21 cellular contexts compared by ENCODE assay signal in the genomic region with DNA sequence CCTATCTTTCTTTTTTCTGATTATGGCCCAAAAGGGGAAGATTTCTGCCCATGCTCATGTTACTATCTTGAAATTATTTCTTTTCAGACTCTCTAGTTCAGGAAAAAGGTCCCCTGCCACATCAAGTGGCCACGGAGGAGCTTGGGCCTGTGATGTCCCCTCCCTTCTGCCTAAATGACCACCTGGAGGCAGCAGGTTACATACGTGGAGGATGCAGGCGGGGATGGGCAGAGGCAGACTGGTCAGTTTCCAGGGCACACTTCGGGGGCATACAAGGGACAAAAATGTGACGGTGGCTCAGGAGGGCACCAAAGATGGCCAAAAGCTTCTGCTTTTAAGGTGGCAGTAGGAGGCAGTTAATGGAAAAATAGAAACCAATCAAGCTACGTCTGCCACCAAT. TPM values are rescaled to one million over a fixed set of nuclear protein-coding genes. Genes with fewer than 3 reads are reported as not detected.
DNase-seq lines count a peak whose midpoint lies in the region; ATAC-seq and TF ChIP-seq lines count a peak whose summit lies in the region.
"Had no signal": no experiment of that assay in that cellular context is flagged by ENCODE, and none has a peak within 500 bp of the region (broad histone marks: within the 10 kb centered on the region; RNA-seq: fewer than 3 reads in every experiment).

No MANE protein-coding gene starts in this region.

- H3K27me3 ChIP-seq in A673 (replicated peaks; ENCODE audit: insufficient read depth, low read depth, low read length, poor library complexity): no peaks in the 10 kb centered on the region
- H3K27me3 ChIP-seq: BE2C; BLaER1 treated with 17β-estradiol and CSF1 and Interleukin-3, amounts not matched to agents 10 nM and 100 nM had no signal

- TF ChIP-seq CTCF in A673 (conservative IDR thresholded peaks at IDR 0.05; ENCODE audit: low read depth, low read length): no peak

- no peak overlapping the region for H3K9ac ChIP-seq in SK-N-MC (ENCODE audit: insufficient read length)
- H3K9ac ChIP-seq: BLaER1 treated with 17β-estradiol and CSF1 and Interleukin-3, amounts not matched to agents 10 nM and 100 nM had no signal

- peak overlapping the region; percentile 89 for H3K27ac ChIP-seq in A673 (ENCODE audit: low read depth, low read length, poor library complexity, severe bottlenecking)
- H3K27ac ChIP-seq in SK-N-MC: peak overlapping the region; percentile 95
- H3K27ac ChIP-seq: 22Rv1; BLaER1 treated with 17β-estradiol and CSF1 and Interleukin-3, amounts not matched to agents 10 nM and 100 nM had no signal

- BruUV-seq in A673 (replicated peaks; lab: Mats Ljungman, UMichigan): no TSS peak

- ATAC-seq in GM21717 (IDR thresholded peaks at IDR 0.05; ENCODE audit: unreplicated experiment): no peak
- ATAC-seq in activated CD4-positive, CD25-positive, alpha-beta regulatory T cell treated with anti-CD3 and anti-CD28 coated beads, Interleukin-2, amount 50 U/mL, for 24 hours: no peak

- peaks cover 3% of the 10 kb centered on the region for H3K9me3 ChIP-seq in A673 (ENCODE audit: low read depth, low read length, poor library complexity, severe bottlenecking)
- 0 out of 2 replicates have a peak, but pooled peaks cover 4% of the 10 kb centered on the region for H3K9me3 ChIP-seq in SK-N-MC (ENCODE audit: low read depth, low read length)
- H3K9me3 ChIP-seq: BE2C; BLaER1 treated with 17β-estradiol and CSF1 and Interleukin-3, amounts not matched to agents 10 nM and 100 nM; HAP-1 had no signal

- POLR2A ChIA-PET in A673 (lab: Charles Lee; ENCODE audit: low non-redundant PET): no interaction called here

- intact Hi-C loops in A673 (cut with micrococcal nuclease; ENCODE audit: unreplicated experiment): no loop called here

- DNase-seq in NCI-H146 (lab: John Stamatoyannopoulos, UW) (peak; percentile 33), NCI-H146 treated with DMSO at 0.1 percent for 48 hours (lab: John Stamatoyannopoulos, UW; ENCODE audit: unreplicated experiment) (no peak), A673 (ENCODE audit: low spot score) (no peak), SK-N-MC (ENCODE audit: low read depth, low spot score) (no peak)
- DNase-seq: ACHN; AML-193; BE2C; Calu3; CD4-positive, alpha-beta T cell; CD8-positive, alpha-beta memory T cell; DMS53; DMS79 treated with DMSO at 0.1 percent for 48 hours; GF-D8; GOT3 had no signal

- H3K36me3 ChIP-seq in A673 (ENCODE audit: insufficient read depth, low read length, poor library complexity, severe bottlenecking): no peaks in the 10 kb centered on the region
- no peaks in the 10 kb centered on the region for H3K36me3 ChIP-seq in SK-N-MC (ENCODE audit: insufficient read depth, low read length)
- H3K36me3 ChIP-seq: BE2C; BLaER1 treated with 17β-estradiol and CSF1 and Interleukin-3, amounts not matched to agents 10 nM and 100 nM; HAP-1 had no signal

- H3K4me3 ChIP-seq in A673 (ENCODE audit: low read depth, low read length, poor library complexity, severe bottlenecking) (no peak overlapping the region), SK-N-MC (no peak overlapping the region)
- H3K4me3 ChIP-seq: BLaER1 treated with 17β-estradiol and CSF1 and Interleukin-3, amounts not matched to agents 10 nM and 100 nM; HAP-1 had no signal

- CTCF ChIA-PET in A673 (lab: Charles Lee): no interaction called here

- H3K4me1 ChIP-seq in A673 (ENCODE audit: insufficient read depth, low read length, poor library complexity, severe bottlenecking): peaks cover 12% of the 10 kb centered on the region
- H3K4me1 ChIP-seq: BE2C, HAP-1 had no signal

RNA-seq across cellular contexts. Expression of a gene that starts 30.7 kb away (rescaled TPM):
- total RNA-seq in A673 (2021): 19.3 and 20.3 TPM in 2 replicates
- total RNA-seq: CD4-positive, alpha-beta T cell had no signal

RNA-seq across cellular contexts. Expression of a gene that starts 34.3 kb away (rescaled TPM):
- 0.98 and 1.5 TPM in 2 replicates for total RNA-seq in A673 (2021)
- total RNA-seq: Calu3; CD4-positive, alpha-beta T cell; CD8-positive, alpha-beta memory T cell; Daoy; G401 had no signal
